1 cellular context compared by ENCODE assay signal in the genomic region with DNA sequence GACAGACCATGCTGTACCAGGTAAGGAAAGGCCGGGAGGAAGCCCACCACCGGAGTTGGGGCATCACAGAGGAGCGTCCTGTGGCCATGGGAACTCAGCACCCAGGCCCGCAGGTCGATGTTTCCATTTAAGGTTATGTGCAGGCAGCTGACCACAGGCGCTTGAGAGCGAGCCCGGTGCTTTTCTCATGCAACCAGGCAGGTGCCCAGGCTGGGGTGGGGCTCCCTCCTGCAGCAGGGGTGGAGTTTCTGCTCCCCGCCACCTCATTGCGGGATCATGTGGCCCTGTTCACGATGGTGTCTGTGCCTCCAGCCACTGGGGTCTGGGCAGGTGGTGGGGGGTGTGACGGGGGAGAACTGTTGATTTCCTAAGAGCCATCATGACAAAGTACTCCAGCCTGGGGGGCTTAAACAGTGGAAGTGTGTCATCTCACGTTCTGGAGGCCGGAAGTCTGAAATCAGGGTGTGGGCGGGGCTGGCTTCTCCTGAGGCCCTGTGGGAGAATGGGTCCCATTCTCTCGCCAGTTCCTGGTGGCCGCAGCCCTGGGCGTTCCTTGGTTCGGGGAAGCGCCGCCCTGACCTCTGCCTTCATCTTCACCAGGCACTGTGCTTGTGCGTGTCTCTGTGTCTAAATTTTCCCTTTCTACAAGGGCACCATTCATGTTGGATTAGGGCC.
A peak's percentile ranks its signal among the peaks of the same experiment; 100 is the strongest.
TF ChIP-seq lines count a peak whose summit lies in the region.

No MANE protein-coding gene starts in this region.

TF ChIP-seq in H1, 55 proteins besides CTCF, POLR2A, EP300 and RAD21 (continued from another document):
- TF ChIP-seq MAX (IDR thresholded peaks at IDR 0.05) (peak; percentile 41; the same call in 1 of the 2 replicates), NANOG (IDR thresholded peaks at IDR 0.05; ENCODE audit: insufficient read depth, low read depth, low read length, poor library complexity, severe bottlenecking) (no peak), KDM1A (IDR thresholded peaks at IDR 0.05; ENCODE audit: borderline replicate concordance, low read length) (no peak), CEBPB (IDR thresholded peaks at IDR 0.05; ENCODE audit: low read depth, low read length) (no peak), BACH1 (IDR thresholded peaks at IDR 0.05; ENCODE audit: low read length) (no peak), SIRT6 (IDR thresholded peaks at IDR 0.05; ENCODE audit: low read length) (no peak), ASH2L (IDR thresholded peaks at IDR 0.05; ENCODE audit: low read length) (no peak), KDM4A (IDR thresholded peaks at IDR 0.05; ENCODE audit: low read depth, low read length, severe bottlenecking) (no peak), ATF3 (IDR thresholded peaks at IDR 0.05; ENCODE audit: insufficient read depth, low read depth, low read length) (no peak), ZNF274 (IDR thresholded peaks at IDR 0.05; ENCODE audit: borderline replicate concordance, extremely low read depth, low read length) (no peak), USF2 (IDR thresholded peaks at IDR 0.05; ENCODE audit: low read length) (peak; percentile 30; the same call in 1 of the 2 replicates), TAF1 (IDR thresholded peaks at IDR 0.05; ENCODE audit: low read depth, low read length) (no peak), RXRA (IDR thresholded peaks at IDR 0.05; ENCODE audit: insufficient read depth, low read depth, low read length) (no peak), SRF (IDR thresholded peaks at IDR 0.05; ENCODE audit: low read depth, low read length) (peak; percentile 80), SAP30 (IDR thresholded peaks at IDR 0.05; ENCODE audit: insufficient read depth, insufficient replicate concordance, low read length) (no peak), ATF2 (IDR thresholded peaks at IDR 0.05; ENCODE audit: low read length) (no peak)
